24 cellular contexts compared by ENCODE assay signal in genomic region chr9:129918296-129918950, GRCh38.
A peak's percentile ranks its signal among the peaks of the same experiment; 100 is the strongest.
DNase-seq lines count a peak whose midpoint lies in the region; ATAC-seq lines count a peak whose summit lies in the region.
"Had no signal": no experiment of that assay in that cellular context is flagged by ENCODE, and none has a peak within 500 bp of the region (broad histone marks: within the 10 kb centered on the region; RNA-seq: fewer than 3 reads in every experiment).

No MANE protein-coding gene starts in this region.

- peaks cover 97% of the 10 kb centered on the region for H3K36me3 Mint-ChIP-seq in activated T-helper 17 cell treated with anti-CD3 and anti-CD28 coated beads, Interleukin-2, amount 50 U/mL, for 72 hours (ENCODE audit: low read depth)
- H3K36me3 Mint-ChIP-seq in immature natural killer cell, result peaks cover 5 to 17% (median 11%) of the 10 kb centered on the region in 3 donors

- H3K9me3 Mint-ChIP-seq in stimulated activated naive CD8-positive, alpha-beta T cell treated with anti-CD3 and anti-CD28 coated beads, Interleukin-15, amount 100 ng/mL, for 72 hours, result no peaks in the 10 kb centered on the region
- H3K9me3 Mint-ChIP-seq in activated T-helper 17 cell treated with anti-CD3 and anti-CD28 coated beads, Interleukin-2, amount 50 U/mL, for 72 hours, result no peaks in the 10 kb centered on the region
- no peaks in the 10 kb centered on the region for H3K9me3 Mint-ChIP-seq in immature natural killer cell
- H3K9me3 Mint-ChIP-seq: CD4-positive, CD25-positive, alpha-beta regulatory T cell; neural progenitor cell had no signal

- H3K4me3 Mint-ChIP-seq in stimulated activated naive CD8-positive, alpha-beta T cell treated with anti-CD3 and anti-CD28 coated beads, Interleukin-15, amount 100 ng/mL, for 72 hours, result peak overlapping the region; percentile 25 to 52
- no peak overlapping the region for H3K4me3 Mint-ChIP-seq in activated T-helper 17 cell treated with anti-CD3 and anti-CD28 coated beads, Interleukin-2, amount 50 U/mL, for 72 hours
- H3K4me3 Mint-ChIP-seq in immature natural killer cell, result peak overlapping the region in 1 of 5 donors; percentile 14
- H3K4me3 Mint-ChIP-seq: neural progenitor cell had no signal

- no peak for ATAC-seq in stimulated activated naive CD8-positive, alpha-beta T cell treated with anti-CD3 and anti-CD28 coated beads, Interleukin-15, amount 100 ng/mL, for 72 hours
- no peak for ATAC-seq in stimulated activated naive CD8-positive, alpha-beta T cell treated with anti-CD3 and anti-CD28 coated beads, Interleukin-15, Interleukin-2, amounts not matched to agents 100 U/mL and 50 U/mL, for 24 hours
- no peak for ATAC-seq in activated T-helper 17 cell treated with anti-CD3 and anti-CD28 coated beads, Interleukin-2, amount 50 U/mL, for 72 hours (replicated peaks)
- ATAC-seq in Right ventricle myocardium inferior (no peak), GM19351 (IDR thresholded peaks at IDR 0.05; ENCODE audit: unreplicated experiment) (no peak)
- ATAC-seq: heart right ventricle, left lobe of liver had no signal

- peaks cover 54% of the 10 kb centered on the region for H3K4me1 Mint-ChIP-seq in stimulated activated naive CD8-positive, alpha-beta T cell treated with anti-CD3 and anti-CD28 coated beads, Interleukin-15, amount 100 ng/mL, for 72 hours
- H3K4me1 Mint-ChIP-seq in activated T-helper 17 cell treated with anti-CD3 and anti-CD28 coated beads, Interleukin-2, amount 50 U/mL, for 72 hours, result peaks cover 25% of the 10 kb centered on the region
- peaks cover 22 to 42% of the 10 kb centered on the region in 2 donors for H3K4me1 Mint-ChIP-seq in immature natural killer cell

- intact Hi-C loops in Right ventricle myocardium inferior (cut with DNase I), result no loop called here
- intact Hi-C loops in posterior cingulate gyrus (cut with DNase I), result no loop called here

- H3K27me3 Mint-ChIP-seq in stimulated activated naive CD8-positive, alpha-beta T cell treated with anti-CD3 and anti-CD28 coated beads, Interleukin-15, amount 100 ng/mL, for 72 hours, result no peaks in the 10 kb centered on the region
- H3K27me3 Mint-ChIP-seq in activated T-helper 17 cell treated with anti-CD3 and anti-CD28 coated beads, Interleukin-2, amount 50 U/mL, for 72 hours, result no peaks in the 10 kb centered on the region
- peaks cover 0 to 8% (median 3%) of the 10 kb centered on the region in 3 donors for H3K27me3 Mint-ChIP-seq in immature natural killer cell (ENCODE audit: low read depth in 3 of 3)
- H3K27me3 Mint-ChIP-seq: CD4-positive, CD25-positive, alpha-beta regulatory T cell had no signal

- peak overlapping the region; percentile 82 to 89 for H3K27ac Mint-ChIP-seq in stimulated activated naive CD8-positive, alpha-beta T cell treated with anti-CD3 and anti-CD28 coated beads, Interleukin-15, amount 100 ng/mL, for 72 hours
- H3K27ac Mint-ChIP-seq in activated T-helper 17 cell treated with anti-CD3 and anti-CD28 coated beads, Interleukin-2, amount 50 U/mL, for 72 hours, result peak overlapping the region; percentile 46
- H3K27ac Mint-ChIP-seq in immature natural killer cell, result peak overlapping the region in 5 of 6 donors; percentile 41 to 90 (median 84)
- H3K27ac Mint-ChIP-seq: neural progenitor cell had no signal

- DNase-seq in stimulated activated naive CD8-positive, alpha-beta T cell treated with anti-CD3 and anti-CD28 coated beads, Interleukin-15, amount 100 ng/mL, for 72 hours, result no peak
- DNase-seq in stimulated activated naive CD8-positive, alpha-beta T cell treated with anti-CD3 and anti-CD28 coated beads, Interleukin-15, Interleukin-2, amounts not matched to agents 100 U/mL and 50 U/mL, for 24 hours, result no peak
- DNase-seq in immature natural killer cell (no peak), Right ventricle myocardium inferior (ENCODE audit: missing footprints) (no peak), COLO829 (ENCODE audit: low spot score) (no peak), posterior cingulate gyrus (no peak)
- DNase-seq: activated CD4-positive, CD25-positive, alpha-beta regulatory T cell treated with anti-CD3 and anti-CD28 coated beads, Interleukin-2, amount 50 U/mL, for 72 hours; activated effector memory CD4-positive, alpha-beta T cell treated with Interleukin-2 at 50 U/mL for 16 hours; aorta; CD4-positive, CD25-positive, alpha-beta regulatory T cell; central memory CD4-positive, alpha-beta T cell; GDM1; heart right ventricle; Kasumi-1; midbrain; NCI-H1048; NCI-H1930; NCI-H345; SHP77; SW 1271 had no signal
